ENCODE assay signal across 11 cellular contexts in genomic region chr2:30631051-30631671, GRCh38.
DNase-seq lines count a peak whose midpoint lies in the region; ATAC-seq and TF ChIP-seq lines count a peak whose summit lies in the region.
"Had no signal": no experiment of that assay in that cellular context is flagged by ENCODE, and none has a peak within 500 bp of the region (broad histone marks: within the 10 kb centered on the region; RNA-seq: fewer than 3 reads in every experiment).

No MANE protein-coding gene starts in this region.

- ATAC-seq in DND-41 (ENCODE audit: insufficient read depth, low read depth): peak; percentile 99
- ATAC-seq in GM21367 (IDR thresholded peaks at IDR 0.05; ENCODE audit: unreplicated experiment): peak; percentile 57

- H3K4me1 ChIP-seq in DND-41 (ENCODE audit: insufficient read depth, low read length) (peaks cover 12% of the 10 kb centered on the region), GM23248 (ENCODE audit: insufficient read depth) (peaks cover 17% of the 10 kb centered on the region)

- no peaks in the 10 kb centered on the region for H3F3A ChIP-seq in GM23248 (ENCODE audit: insufficient read depth)

- H3K9me2 ChIP-seq in GM23248 (ENCODE audit: insufficient read depth): no peaks in the 10 kb centered on the region

- H3K4me3 ChIP-seq in DND-41 (ENCODE audit: low read depth in 1 of 2, low read length in 2 of 2): no peak overlapping the region
- no peak overlapping the region for H3K4me3 ChIP-seq in choroid plexus epithelial cell (ENCODE audit: low read depth, low read length)
- no peak overlapping the region for H3K4me3 ChIP-seq in GM23248

- H3K27ac ChIP-seq in DND-41 (ENCODE audit: low read length) (no peak overlapping the region), GM23248 (no peak overlapping the region)
- H3K27ac ChIP-seq: WERI-Rb-1 had no signal

- peak; percentile 41 for DNase-seq in DND-41
- DNase-seq in HS-27A (ENCODE audit: low read depth): peak; percentile 20
- peak; percentile 66 for DNase-seq in choroid plexus epithelial cell (ENCODE audit: low read depth)
- DNase-seq in DMS53 (lab: John Stamatoyannopoulos, UW): no peak
- DNase-seq in NCI-H146 treated with DMSO at 0.1 percent for 48 hours (lab: John Stamatoyannopoulos, UW; ENCODE audit: unreplicated experiment): no peak
- DNase-seq in GM23248: no peak
- no peak for DNase-seq in stimulated activated CD4-positive, alpha-beta T cell treated with anti-CD3 and anti-CD28 coated beads, Interleukin-2, amount 100 ng/mL, for 24 hours
- DNase-seq: NCI-H748 treated with DMSO at 0.1 percent for 48 hours, substantia nigra, WERI-Rb-1 had no signal

- TF ChIP-seq CTCF in DND-41 (IDR thresholded peaks at IDR 0.05; ENCODE audit: borderline replicate concordance, extremely low read depth, low read length, poor library complexity, severe bottlenecking) (no peak), choroid plexus epithelial cell (conservative IDR thresholded peaks at IDR 0.05; ENCODE audit: low read depth, low read length) (no peak)

- in situ Hi-C loops in GM23248 (cut with MboI): no loop called here

- H3K36me3 ChIP-seq in DND-41 (ENCODE audit: insufficient read depth, low read length) (no peaks in the 10 kb centered on the region), GM23248 (ENCODE audit: low read depth) (no peaks in the 10 kb centered on the region)
- H3K36me3 ChIP-seq: WERI-Rb-1 had no signal

- H3K27me3 ChIP-seq in DND-41 (ENCODE audit: insufficient read depth, low read length, poor library complexity) (no peaks in the 10 kb centered on the region), GM23248 (replicated peaks; ENCODE audit: insufficient read depth) (no peaks in the 10 kb centered on the region)

- H2AFZ ChIP-seq in DND-41 (ENCODE audit: low read depth, low read length): no peak overlapping the region
- H2AFZ ChIP-seq in GM23248: no peak overlapping the region

- H3K9me3 ChIP-seq in DND-41 (ENCODE audit: insufficient read depth, low read length, severe bottlenecking) (no peaks in the 10 kb centered on the region), GM23248 (ENCODE audit: low read depth) (no peaks in the 10 kb centered on the region)

- H3K79me2 ChIP-seq in DND-41 (ENCODE audit: insufficient read depth, low read length) (no peaks in the 10 kb centered on the region), GM23248 (ENCODE audit: insufficient read depth) (no peaks in the 10 kb centered on the region)

- H3K4me2 ChIP-seq in DND-41 (ENCODE audit: insufficient read depth, low read length) (no peak overlapping the region), GM23248 (ENCODE audit: unreplicated experiment) (no peak overlapping the region)

- H3K9ac ChIP-seq in DND-41 (ENCODE audit: low read depth, low read length) (no peak overlapping the region), GM23248 (no peak overlapping the region)

- 0% methylated on average over 1 of the region's 1 CpG for WGBS in GM23248 (ENCODE audit: low coverage in 1 of 2, low lambda C conversion rate in 2 of 2, missing lambda C conversion rate in 2 of 2), 2 experiments

- H4K20me1 ChIP-seq in DND-41 (ENCODE audit: insufficient read depth, low read length) (no peaks in the 10 kb centered on the region), GM23248 (ENCODE audit: insufficient read depth) (no peaks in the 10 kb centered on the region)

Comparison
In these comparisons a context has a peak if more than half of its experiments do, and no peak if none do; other contexts are left out.
1. DNase-seq: peak in DND-41 (single experiment), HS-27A (single experiment) and choroid plexus epithelial cell (single experiment); none in DMS53 (single experiment), NCI-H146 treated with DMSO at 0.1 percent for 48 hours (single experiment), GM23248 (single experiment) and stimulated activated CD4-positive, alpha-beta T cell treated with anti-CD3 and anti-CD28 coated beads, Interleukin-2, amount 100 ng/mL, for 24 hours (0 of 2).